In the genomic region with DNA sequence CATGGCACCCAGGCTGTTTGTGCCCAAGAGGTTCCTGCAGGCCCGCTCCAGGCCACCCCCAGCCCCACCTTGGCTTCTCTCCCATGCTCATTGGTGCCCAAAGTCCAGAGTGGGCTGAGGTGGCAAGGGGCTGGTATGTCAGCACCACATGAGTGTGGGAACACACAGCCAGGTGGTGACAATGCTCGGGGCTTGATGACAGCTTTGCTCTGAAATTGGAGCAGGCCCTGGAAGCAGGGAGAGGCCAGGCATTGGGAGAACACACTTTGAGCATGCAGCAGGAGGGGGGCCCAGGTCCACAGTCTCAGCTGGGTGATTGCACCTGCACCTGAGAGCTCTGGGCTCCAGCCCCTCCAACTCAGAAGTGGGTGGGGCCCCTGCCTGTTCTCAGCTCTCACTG, we compare ENCODE assay signal across 32 cellular contexts.
"Had no signal": no experiment of that assay in that cellular context is flagged by ENCODE, and none has a peak within 500 bp of the region (broad histone marks: within the 10 kb centered on the region; RNA-seq: fewer than 3 reads in every experiment).

No MANE protein-coding gene starts in this region.

- H3K4me3 ChIP-seq: adrenal gland, SJSA1 had no signal

- H3K27ac ChIP-seq: adrenal gland, SJSA1 had no signal

- H3K9me3 ChIP-seq: adrenal gland, SJSA1, SK-N-SH had no signal

- ATAC-seq: activated CD8-positive, alpha-beta T cell treated with anti-CD3 and anti-CD28 coated beads for 36 hours; activated naive CD4-positive, alpha-beta T cell treated with anti-CD3 and anti-CD28 coated beads, Interleukin-2, amount 50 U/mL, for 72 hours; activated T-cell treated with anti-CD3 and anti-CD28 coated beads, Interleukin-2, amount 50 U/mL, for 72 hours; activated T-helper 17 cell treated with anti-CD3 and anti-CD28 coated beads, Interleukin-2, amount 50 U/mL, for 72 hours; Panc1 had no signal

- H3K36me3 ChIP-seq: adrenal gland, SJSA1 had no signal

- DNase-seq: activated CD4-positive, alpha-beta T cell treated with anti-CD3 and anti-CD28 coated beads, Interleukin-2, amount 10 ng/mL, durations not matched to agents 24 days and 14 days; activated CD4-positive, alpha-beta T cell treated with anti-CD3 and anti-CD28 coated beads, Interleukin-2, amount 50 U/mL, for 4 hours; activated CD8-positive, alpha-beta T cell treated with anti-CD3 and anti-CD28 coated beads for 36 hours; activated effector memory CD4-positive, alpha-beta T cell treated with anti-CD3 and anti-CD28 coated beads, Interleukin-2, amount 50 U/mL, for 16 hours; activated naive CD4-positive, alpha-beta T cell treated with anti-CD3 and anti-CD28 coated beads for 36 hours; activated T-cell treated with anti-CD3 and anti-CD28 coated beads, Interleukin-2, amount 50 U/mL, for 1 hour; activated T-cell treated with anti-CD3 and anti-CD28 coated beads, Interleukin-2, amount 50 U/mL, for 72 hours; adrenal gland; caudate nucleus; cerebellar nuclear complex; Kasumi-1; KG1; MM.1S; MV-4-11; NCI-H1092 treated with DMSO at 0.1 percent for 48 hours; NCI-H1694; NCI-H1930; NCI-H2081 treated with DMSO at 0.1 percent for 48 hours; NCI-H2171; NCI-H510A treated with DMSO at 0.1 percent for 48 hours; NCI-H526 treated with DMSO at 0.1 percent for 48 hours; SHP77; SK-N-SH had no signal

- H3K4me3 Mint-ChIP-seq: activated CD4-positive, alpha-beta T cell treated with anti-CD3 and anti-CD28 coated beads, Interleukin-2, amount 10 ng/mL, durations not matched to agents 24 days and 14 days; activated CD8-positive, alpha-beta T cell treated with anti-CD3 and anti-CD28 coated beads for 36 hours; activated naive CD4-positive, alpha-beta T cell treated with anti-CD3 and anti-CD28 coated beads for 36 hours; activated T-cell treated with anti-CD3 and anti-CD28 coated beads, Interleukin-2, amount 50 U/mL, for 72 hours; activated T-helper 17 cell treated with anti-CD3 and anti-CD28 coated beads, Interleukin-2, amount 50 U/mL, for 72 hours; brain; T-helper 1 cell treated with Interleukin-12 subunit alpha and Interleukin-12 subunit beta and Interleukin-4 antibody, amounts not matched to agents 30 μg/mL and 1 μg/mL, for 36 hours; T-helper 2 cell treated with Interferon-gamma antibody and Interleukin-4, amounts not matched to agents 5 μg/mL and 100 μg/mL, for 36 hours had no signal

- H3K36me3 Mint-ChIP-seq: activated naive CD4-positive, alpha-beta T cell treated with anti-CD3 and anti-CD28 coated beads, Interleukin-2, amount 50 U/mL, for 72 hours; brain had no signal

- H3K4me1 ChIP-seq: adrenal gland, SJSA1 had no signal

- H3K27me3 Mint-ChIP-seq: activated CD4-positive, alpha-beta T cell treated with anti-CD3 and anti-CD28 coated beads, Interleukin-2, amount 10 ng/mL, durations not matched to agents 24 days and 14 days; activated CD8-positive, alpha-beta T cell treated with anti-CD3 and anti-CD28 coated beads for 36 hours; activated T-helper 17 cell treated with anti-CD3 and anti-CD28 coated beads, Interleukin-2, amount 50 U/mL, for 72 hours; brain had no signal

- H3K27me3 ChIP-seq: adrenal gland, SJSA1 had no signal

- H3K4me1 Mint-ChIP-seq: activated CD4-positive, alpha-beta T cell treated with anti-CD3 and anti-CD28 coated beads, Interleukin-2, amount 10 ng/mL, durations not matched to agents 24 days and 14 days; activated T-helper 17 cell treated with anti-CD3 and anti-CD28 coated beads, Interleukin-2, amount 50 U/mL, for 72 hours; brain had no signal

- H3K27ac Mint-ChIP-seq: activated CD4-positive, alpha-beta T cell treated with anti-CD3 and anti-CD28 coated beads, Interleukin-2, amount 10 ng/mL, durations not matched to agents 24 days and 14 days; activated CD8-positive, alpha-beta T cell treated with anti-CD3 and anti-CD28 coated beads for 36 hours; activated naive CD4-positive, alpha-beta T cell treated with anti-CD3 and anti-CD28 coated beads for 36 hours; activated naive CD4-positive, alpha-beta T cell treated with anti-CD3 and anti-CD28 coated beads, Interleukin-2, amount 50 U/mL, for 72 hours; activated T-cell treated with anti-CD3 and anti-CD28 coated beads, Interleukin-2, amount 50 U/mL, for 72 hours; activated T-helper 17 cell treated with anti-CD3 and anti-CD28 coated beads, Interleukin-2, amount 50 U/mL, for 72 hours; brain; T-helper 1 cell treated with Interleukin-12 subunit alpha and Interleukin-12 subunit beta and Interleukin-4 antibody, amounts not matched to agents 30 μg/mL and 1 μg/mL, for 36 hours; T-helper 2 cell treated with Interferon-gamma antibody and Interleukin-4, amounts not matched to agents 5 μg/mL and 100 μg/mL, for 36 hours had no signal

- FAIRE-seq: bronchial epithelial cell, TTC549 had no signal

- H3K9me3 Mint-ChIP-seq: activated CD4-positive, alpha-beta T cell treated with anti-CD3 and anti-CD28 coated beads, Interleukin-2, amount 10 ng/mL, durations not matched to agents 24 days and 14 days; activated naive CD4-positive, alpha-beta T cell treated with anti-CD3 and anti-CD28 coated beads, Interleukin-2, amount 50 U/mL, for 72 hours had no signal
